20 cellular contexts compared by ENCODE assay signal in the genomic region with DNA sequence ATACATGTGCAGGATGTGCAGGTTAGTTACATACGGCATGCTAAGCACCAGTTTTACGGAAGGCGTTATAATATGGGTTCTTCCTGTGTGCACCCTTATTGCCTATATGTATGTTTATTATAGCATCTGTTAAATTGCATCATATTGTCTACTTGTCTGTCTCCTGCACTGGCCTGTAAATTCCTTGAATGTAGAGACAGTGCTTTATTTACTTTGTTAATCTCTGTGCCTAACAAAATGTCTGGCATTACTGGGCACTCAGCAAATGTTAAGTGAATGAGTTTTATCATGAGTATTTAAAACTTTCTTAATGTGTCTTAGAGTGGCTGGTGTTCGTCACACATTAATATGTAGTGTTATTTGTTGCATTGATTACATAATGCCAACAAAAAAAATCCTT.
"Had no signal": no experiment of that assay in that cellular context is flagged by ENCODE, and none has a peak within 500 bp of the region (broad histone marks: within the 10 kb centered on the region; RNA-seq: fewer than 3 reads in every experiment).

No MANE protein-coding gene starts in this region.

- H3K27me3 Mint-ChIP-seq: naive thymus-derived CD4-positive, alpha-beta T cell; type B pancreatic cell had no signal

- ATAC-seq: left cardiac atrium; left ventricle myocardium superior; naive thymus-derived CD4-positive, alpha-beta T cell; stimulated activated effector memory CD8-positive, alpha-beta T cell treated with anti-CD3 and anti-CD28 coated beads, Interleukin-12 subunit alpha, Interleukin-12 subunit beta, amount 100 ng/mL, for 72 hours; stimulated activated naive CD8-positive, alpha-beta T cell treated with anti-CD3 and anti-CD28 coated beads, Interleukin-15, Interleukin-2, amounts not matched to agents 100 U/mL and 50 U/mL, for 24 hours had no signal

- H3K4me3 Mint-ChIP-seq: stimulated activated effector memory CD8-positive, alpha-beta T cell treated with anti-CD3 and anti-CD28 coated beads, Interleukin-12 subunit alpha, Interleukin-12 subunit beta, amount 100 ng/mL, for 72 hours; type B pancreatic cell had no signal

- H3K4me2 ChIP-seq: hepatocyte had no signal

- H2AFZ ChIP-seq: hepatocyte had no signal

- H3K27ac Mint-ChIP-seq: stimulated activated effector memory CD8-positive, alpha-beta T cell treated with anti-CD3 and anti-CD28 coated beads, Interleukin-12 subunit alpha, Interleukin-12 subunit beta, amount 100 ng/mL, for 72 hours; type B pancreatic cell had no signal

- H3K36me3 ChIP-seq: colonic mucosa, neutrophil, right atrium auricular region, suprapubic skin, thyroid gland had no signal

- H3K9me3 Mint-ChIP-seq: stimulated activated effector memory CD8-positive, alpha-beta T cell treated with anti-CD3 and anti-CD28 coated beads, Interleukin-12 subunit alpha, Interleukin-12 subunit beta, amount 100 ng/mL, for 72 hours; type B pancreatic cell had no signal

- H3K9me3 ChIP-seq: colonic mucosa, neutrophil, suprapubic skin, thyroid gland had no signal

- H3K4me3 ChIP-seq: colonic mucosa, hepatocyte, lung, right atrium auricular region, suprapubic skin, thyroid gland had no signal

- H3K27me3 ChIP-seq: colonic mucosa, hepatocyte, neutrophil, right atrium auricular region, suprapubic skin, thyroid gland had no signal

- H3K4me1 ChIP-seq: colonic mucosa, right atrium auricular region, thyroid gland had no signal

- DNase-seq: colonic mucosa; dermis blood vessel endothelial cell; foreskin melanocyte; head of caudate nucleus; kidney; left cardiac atrium; left ventricle myocardium superior; mesendoderm; naive thymus-derived CD4-positive, alpha-beta T cell; stimulated activated CD4-positive, alpha-beta T cell treated with anti-CD3 and anti-CD28 coated beads, Interleukin-4, amount 100 ng/mL, for 1 hour; stimulated activated CD8-positive, alpha-beta memory T cell treated with anti-CD3 and anti-CD28 coated beads, Interleukin-4, amount 100 ng/mL, for 48 hours; stimulated activated naive CD8-positive, alpha-beta T cell treated with anti-CD3 and anti-CD28 coated beads, Interleukin-15, Interleukin-2, amounts not matched to agents 100 U/mL and 50 U/mL, for 24 hours; thyroid gland had no signal

- H3K27ac ChIP-seq: colonic mucosa, hepatocyte, neutrophil, right atrium auricular region, suprapubic skin, thyroid gland had no signal
